Comparison of ENCODE assay signal across 32 cellular contexts in the genomic region with DNA sequence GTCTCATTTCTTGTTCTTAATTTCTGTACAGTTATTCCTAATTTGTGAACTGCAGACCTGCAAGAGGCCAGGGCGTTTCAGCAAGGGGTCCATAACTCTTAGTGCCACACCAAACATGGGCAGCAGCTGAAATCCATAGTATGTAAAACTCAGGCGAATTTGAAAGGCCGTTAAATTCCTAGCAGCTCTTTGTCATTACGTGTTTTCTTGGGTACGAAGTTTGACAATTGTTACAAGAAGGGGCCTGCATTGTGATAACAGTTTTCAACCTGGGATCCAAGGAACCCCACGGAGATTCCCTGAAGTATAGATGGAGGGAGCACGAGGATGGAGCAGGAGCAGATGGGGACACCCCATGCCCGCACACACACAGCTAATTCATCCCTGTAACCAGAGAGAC.
A peak's percentile ranks its signal among the peaks of the same experiment; 100 is the strongest.
DNase-seq lines count a peak whose midpoint lies in the region; ATAC-seq and TF ChIP-seq lines count a peak whose summit lies in the region.
"Had no signal": no experiment of that assay in that cellular context is flagged by ENCODE, and none has a peak within 500 bp of the region (broad histone marks: within the 10 kb centered on the region; RNA-seq: fewer than 3 reads in every experiment).

No MANE protein-coding gene starts in this region.

- CTCF ChIA-PET in CD4-positive, alpha-beta memory T cell (lab: Charles Lee; ENCODE audit: partially characterized antibody): interaction anchor here (0.8 to 3.9 kb wide), 2 partner anchors 12 to 321 kb away, joined by 3 to 20 read pairs; no protein-coding TSS in a partner anchor

- no peak overlapping the region for H3K27ac ChIP-seq in CD4-positive, alpha-beta memory T cell (ENCODE audit: low read depth, low read length)
- H3K27ac ChIP-seq in RWPE2 (ENCODE audit: poor library complexity, severe bottlenecking) (peak overlapping the region; percentile 95), esophagus squamous epithelium (peak overlapping the region in 2 of 4 donors; percentile 87 to 92)
- H3K27ac ChIP-seq: C4-2B, gastrocnemius medialis, HL-60 had no signal

- WGBS in esophagus squamous epithelium, 2 donors: 82 to 95% methylated on average over 6 to 8 of the region's 8 CpGs

- no peak overlapping the region for H3K4me3 ChIP-seq in CD4-positive, alpha-beta memory T cell (ENCODE audit: low read length in 2 of 2)
- no peak overlapping the region for H3K4me3 ChIP-seq in RWPE2 (ENCODE audit: severe bottlenecking)
- no peak overlapping the region for H3K4me3 ChIP-seq in esophagus squamous epithelium
- H3K4me3 ChIP-seq: breast epithelium, gastrocnemius medialis, mucosa of descending colon, Peyer's patch, spleen, stomach had no signal

- no peak for ATAC-seq in RWPE2 (ENCODE audit: low read depth)
- ATAC-seq in stimulated activated naive B cell treated with anti-CD40 and anti-IgM and Interleukin-4, amounts not matched to agents 10 μg/mL and 1 μg/mL and 100 μg/mL, for 72 hours (replicated peaks): no peak
- ATAC-seq: activated CD8-positive, alpha-beta T cell treated with anti-CD3 and anti-CD28 coated beads, Interleukin-2, amount 10 ng/mL, durations not matched to agents 7 days and 5 days; gastrocnemius medialis; mucosa of descending colon; right cardiac atrium had no signal

- H3K36me3 ChIP-seq in CD4-positive, alpha-beta memory T cell (ENCODE audit: insufficient read depth, low read length): no peaks in the 10 kb centered on the region
- H3K36me3 ChIP-seq in RWPE2 (ENCODE audit: low read depth): no peaks in the 10 kb centered on the region
- H3K36me3 ChIP-seq in esophagus squamous epithelium: no peaks in the 10 kb centered on the region
- H3K36me3 ChIP-seq: breast epithelium, gastrocnemius medialis, Peyer's patch, spleen, stomach had no signal

- TF ChIP-seq CTCF in RWPE2 (IDR thresholded peaks at IDR 0.05; ENCODE audit: poor library complexity, severe bottlenecking) (no peak), mesothelial cell of epicardium (IDR thresholded peaks at IDR 0.05; ENCODE audit: unreplicated experiment) (no peak), esophagus squamous epithelium (IDR thresholded peaks at IDR 0.05) (no peak)

- peaks cover 45% of the 10 kb centered on the region for H3K4me1 ChIP-seq in CD4-positive, alpha-beta memory T cell (ENCODE audit: insufficient read depth, low read length)
- H3K4me1 ChIP-seq in RWPE2 (ENCODE audit: insufficient read depth, poor library complexity, severe bottlenecking): peaks cover 18% of the 10 kb centered on the region
- peaks cover 26 to 80% (median 32%) of the 10 kb centered on the region in 3 donors for H3K4me1 ChIP-seq in esophagus squamous epithelium

- H3K36me3 Mint-ChIP-seq in CD4-positive, alpha-beta memory T cell: no peaks in the 10 kb centered on the region
- H3K36me3 Mint-ChIP-seq in mesothelial cell of epicardium: no peaks in the 10 kb centered on the region
- peaks cover under 1 to 21% of the 10 kb centered on the region in 2 donors for H3K36me3 Mint-ChIP-seq in stimulated activated naive B cell treated with anti-CD40 and anti-IgM and Interleukin-4, amounts not matched to agents 10 μg/mL and 1 μg/mL and 100 μg/mL, for 72 hours

- POLR2A ChIA-PET in CD4-positive, alpha-beta memory T cell (lab: Charles Lee; ENCODE audit: partially characterized antibody): interaction anchor here (1.6 to 7.5 kb wide), 4 partner anchors 21 to 284 kb away, joined by 3 to 235 read pairs (median 31); partner anchors contain the start of gene ZFP36L1

- no peak for TF ChIP-seq POLR2A in esophagus squamous epithelium (IDR thresholded peaks at IDR 0.05)

- H3K4me1 Mint-ChIP-seq in CD4-positive, alpha-beta memory T cell: peaks cover 40 to 57% (median 51%) of the 10 kb centered on the region in 4 donors
- H3K4me1 Mint-ChIP-seq in mesothelial cell of epicardium: peaks cover 71% of the 10 kb centered on the region
- H3K4me1 Mint-ChIP-seq in stimulated activated naive B cell treated with anti-CD40 and anti-IgM and Interleukin-4, amounts not matched to agents 10 μg/mL and 1 μg/mL and 100 μg/mL, for 72 hours: peaks cover 61 to 97% of the 10 kb centered on the region in 2 donors

- no peak for DNase-seq in CD4-positive, alpha-beta memory T cell
- DNase-seq in RWPE2 (ENCODE audit: low spot score): no peak
- DNase-seq in mesothelial cell of epicardium (ENCODE audit: low spot score in 2 of 2, unreplicated experiment in 2 of 2): no peak
- DNase-seq in stimulated activated naive B cell treated with anti-CD40 and anti-IgM and Interleukin-4, amounts not matched to agents 10 μg/mL and 1 μg/mL and 100 μg/mL, for 72 hours: no peak
- DNase-seq in activated effector memory CD4-positive, alpha-beta T cell treated with Interleukin-2 at 50 U/mL for 16 hours: no peak
- DNase-seq in stimulated activated CD4-positive, alpha-beta T cell treated with anti-CD3 and anti-CD28 coated beads, Interleukin-2, amount 100 ng/mL, for 48 hours: no peak
- no peak for DNase-seq in esophagus squamous epithelium (lab: John Stamatoyannopoulos, UW)
- DNase-seq: activated CD4-positive, alpha-beta T cell treated with anti-CD3 and anti-CD28 coated beads for 4 hours; activated CD8-positive, alpha-beta T cell treated with anti-CD3 and anti-CD28 coated beads, Interleukin-2, amount 10 ng/mL, durations not matched to agents 7 days and 5 days; activated naive CD4-positive, alpha-beta T cell treated with anti-CD3 and anti-CD28 coated beads, Interleukin-2, amount 50 U/mL, for 16 hours; amygdala; DND-41; gastrocnemius medialis; GF-D8; H7; kidney glomerular epithelial cell; MM.1S; mucosa of descending colon; NCI-H1436; NCI-H2081; NCI-H2227 treated with DMSO at 0.1 percent for 48 hours; NCI-H69; Peyer's patch; right cardiac atrium; SIG-M5; spleen; stimulated activated CD4-positive, alpha-beta T cell treated with anti-CD3 and anti-CD28 coated beads, Interleukin-2, amount 100 ng/mL, for 24 hours; stimulated activated CD8-positive, alpha-beta memory T cell treated with anti-CD3 and anti-CD28 coated beads, Interleukin-4, amount 100 ng/mL, for 48 hours; stomach had no signal

- no peaks in the 10 kb centered on the region for H3K27me3 ChIP-seq in CD4-positive, alpha-beta memory T cell (ENCODE audit: insufficient read depth, low read length)
- H3K27me3 ChIP-seq in RWPE2 (ENCODE audit: insufficient read depth, poor library complexity, severe bottlenecking) (no peaks in the 10 kb centered on the region), esophagus squamous epithelium (no peaks in the 10 kb centered on the region)
- H3K27me3 ChIP-seq: breast epithelium, gastrocnemius medialis, Peyer's patch, spleen, stomach had no signal

- intact Hi-C loops in CD4-positive, alpha-beta memory T cell (cut with micrococcal nuclease): loop anchor here (5.0 to 10.0 kb wide), 3 partner anchors 122 to 253 kb away; no protein-coding TSS in a partner anchor
- intact Hi-C loops in esophagus squamous epithelium (cut with DNase I): no loop called here

- no peaks in the 10 kb centered on the region for H3K9me3 Mint-ChIP-seq in CD4-positive, alpha-beta memory T cell
- no peaks in the 10 kb centered on the region for H3K9me3 Mint-ChIP-seq in mesothelial cell of epicardium
- H3K9me3 Mint-ChIP-seq in stimulated activated naive B cell treated with anti-CD40 and anti-IgM and Interleukin-4, amounts not matched to agents 10 μg/mL and 1 μg/mL and 100 μg/mL, for 72 hours: no peaks in the 10 kb centered on the region

- peak overlapping the region in 4 of 7 donors; percentile 10 to 46 (median 29) for H3K27ac Mint-ChIP-seq in CD4-positive, alpha-beta memory T cell
- peak overlapping the region; percentile 79 for H3K27ac Mint-ChIP-seq in mesothelial cell of epicardium
- H3K27ac Mint-ChIP-seq in stimulated activated naive B cell treated with anti-CD40 and anti-IgM and Interleukin-4, amounts not matched to agents 10 μg/mL and 1 μg/mL and 100 μg/mL, for 72 hours: peak overlapping the region; percentile 9
- H3K27ac Mint-ChIP-seq: activated CD8-positive, alpha-beta T cell treated with anti-CD3 and anti-CD28 coated beads, Interleukin-2, amount 10 ng/mL, durations not matched to agents 7 days and 5 days had no signal

- H3K27me3 Mint-ChIP-seq in CD4-positive, alpha-beta memory T cell: no peaks in the 10 kb centered on the region
- H3K27me3 Mint-ChIP-seq in mesothelial cell of epicardium (ENCODE audit: low read depth): no peaks in the 10 kb centered on the region
- no peaks in the 10 kb centered on the region for H3K27me3 Mint-ChIP-seq in stimulated activated naive B cell treated with anti-CD40 and anti-IgM and Interleukin-4, amounts not matched to agents 10 μg/mL and 1 μg/mL and 100 μg/mL, for 72 hours

- H3K4me3 Mint-ChIP-seq in CD4-positive, alpha-beta memory T cell: no peak overlapping the region
- H3K4me3 Mint-ChIP-seq in mesothelial cell of epicardium: no peak overlapping the region
- no peak overlapping the region for H3K4me3 Mint-ChIP-seq in stimulated activated naive B cell treated with anti-CD40 and anti-IgM and Interleukin-4, amounts not matched to agents 10 μg/mL and 1 μg/mL and 100 μg/mL, for 72 hours
- H3K4me3 Mint-ChIP-seq: activated CD8-positive, alpha-beta T cell treated with anti-CD3 and anti-CD28 coated beads, Interleukin-2, amount 10 ng/mL, durations not matched to agents 7 days and 5 days had no signal

- no peaks in the 10 kb centered on the region for H3K9me3 ChIP-seq in CD4-positive, alpha-beta memory T cell (ENCODE audit: control insufficient read depth in 1 of 2, low read length in 2 of 2)
- H3K9me3 ChIP-seq in RWPE2 (ENCODE audit: severe bottlenecking): no peaks in the 10 kb centered on the region
- H3K9me3 ChIP-seq in esophagus squamous epithelium: no peaks in the 10 kb centered on the region
- H3K9me3 ChIP-seq: breast epithelium, gastrocnemius medialis, mucosa of descending colon, Peyer's patch, spleen, stomach had no signal

Comparison
In these comparisons a context has a peak if more than half of its experiments do, and no peak if none do; other contexts are left out.
1. H3K27ac Mint-ChIP-seq: peak in every context shown above with its lines; median percentile 79 in mesothelial cell of epicardium; 29 in CD4-positive, alpha-beta memory T cell; 9 in stimulated activated naive B cell treated with anti-CD40 and anti-IgM and Interleukin-4, amounts not matched to agents 10 μg/mL and 1 μg/mL and 100 μg/mL, for 72 hours.